Comparison of ENCODE assay signal across 11 cellular contexts in genomic region chr7:74312418-74313021, GRCh38. TPM values are rescaled to one million over a fixed set of nuclear protein-coding genes. Genes with fewer than 3 reads are reported as not detected.
A peak's percentile ranks its signal among the peaks of the same experiment; 100 is the strongest.
DNase-seq lines count a peak whose midpoint lies in the region; ATAC-seq and TF ChIP-seq lines count a peak whose summit lies in the region.
"Had no signal": no experiment of that assay in that cellular context is flagged by ENCODE, and none has a peak within 500 bp of the region (broad histone marks: within the 10 kb centered on the region; RNA-seq: fewer than 3 reads in every experiment).

No MANE protein-coding gene starts in this region.

- peaks cover 14% of the 10 kb centered on the region for H3K4me1 Mint-ChIP-seq in activated CD4-positive, alpha-beta memory T cell treated with anti-CD3 and anti-CD28 coated beads, Interleukin-2, amount 10 ng/mL, durations not matched to agents 7 days and 5 days

- H3K9me3 Mint-ChIP-seq in activated CD4-positive, alpha-beta memory T cell treated with anti-CD3 and anti-CD28 coated beads, Interleukin-2, amount 10 ng/mL, durations not matched to agents 7 days and 5 days = peaks cover 5% of the 10 kb centered on the region
- H3K9me3 Mint-ChIP-seq: activated T-cell treated with anti-CD3 and anti-CD28 coated beads, Interleukin-2, amount 50 U/mL, for 4 hours had no signal

- CTCF ChIA-PET in activated CD4-positive, alpha-beta memory T cell treated with anti-CD3 and anti-CD28 coated beads, Interleukin-2, amount 10 ng/mL, durations not matched to agents 7 days and 5 days (lab: Charles Lee) = no interaction called here

- DNase-seq in ELF-1 (ENCODE audit: low read depth, low spot score) = peak; percentile 21
- peak; percentile 32 for DNase-seq in MM.1S
- peak; percentile 27 for DNase-seq in activated CD4-positive, alpha-beta memory T cell treated with anti-CD3 and anti-CD28 coated beads, Interleukin-2, amount 10 ng/mL, durations not matched to agents 7 days and 5 days
- peak; percentile 84 for DNase-seq in kidney tubule cell (ENCODE audit: low spot score)
- no peak for DNase-seq in activated CD8-positive, alpha-beta memory T cell treated with anti-CD3 and anti-CD28 coated beads, Interleukin-2, amount 50 U/mL, for 48 hours
- DNase-seq: activated T-cell treated with anti-CD3 and anti-CD28 coated beads, Interleukin-2, amount 50 U/mL, for 4 hours; midbrain had no signal

- ATAC-seq in HG02852 (IDR thresholded peaks at IDR 0.05; ENCODE audit: unreplicated experiment) (no peak), GM18498 (IDR thresholded peaks at IDR 0.05; ENCODE audit: unreplicated experiment) (no peak), GM21529 (IDR thresholded peaks at IDR 0.05; ENCODE audit: unreplicated experiment) (no peak)
- ATAC-seq: activated T-cell treated with anti-CD3 and anti-CD28 coated beads, Interleukin-2, amount 50 U/mL, for 4 hours had no signal

- H3K4me2 ChIP-seq in MM.1S (ENCODE audit: low read depth, low read length) = peak overlapping the region; percentile 16; the same call in 1 of the 2 replicates
- H3K4me2 ChIP-seq: hepatocyte had no signal

- no peaks in the 10 kb centered on the region for H3K4me1 ChIP-seq in MM.1S (ENCODE audit: low read length)

- no peak overlapping the region for H3K27ac Mint-ChIP-seq in activated CD4-positive, alpha-beta memory T cell treated with anti-CD3 and anti-CD28 coated beads, Interleukin-2, amount 10 ng/mL, durations not matched to agents 7 days and 5 days

- no peaks in the 10 kb centered on the region for H3K79me2 ChIP-seq in MM.1S (ENCODE audit: low read length)

- no peaks in the 10 kb centered on the region for H3K27me3 ChIP-seq in MM.1S (replicated peaks; ENCODE audit: insufficient read depth, low read length)
- H3K27me3 ChIP-seq: hepatocyte had no signal

- peaks cover 6% of the 10 kb centered on the region for H3K27me3 Mint-ChIP-seq in activated CD4-positive, alpha-beta memory T cell treated with anti-CD3 and anti-CD28 coated beads, Interleukin-2, amount 10 ng/mL, durations not matched to agents 7 days and 5 days

- H3K9me3 ChIP-seq in MM.1S (replicated peaks; ENCODE audit: insufficient read depth, low read length) = no peaks in the 10 kb centered on the region

- peak overlapping the region; percentile 26 for H2AFZ ChIP-seq in MM.1S (ENCODE audit: low read length)
- H2AFZ ChIP-seq: hepatocyte had no signal

- H3K36me3 Mint-ChIP-seq in activated CD4-positive, alpha-beta memory T cell treated with anti-CD3 and anti-CD28 coated beads, Interleukin-2, amount 10 ng/mL, durations not matched to agents 7 days and 5 days (ENCODE audit: low read depth) = peaks cover 6% of the 10 kb centered on the region

- H4K20me1 ChIP-seq in MM.1S (ENCODE audit: insufficient read depth, low read length) = no peaks in the 10 kb centered on the region

- no peak overlapping the region for H3K9ac ChIP-seq in MM.1S (ENCODE audit: low read length)

- no peak overlapping the region for H3K4me3 ChIP-seq in MM.1S (ENCODE audit: low read length)
- H3K4me3 ChIP-seq: hepatocyte had no signal

- H3K9me2 ChIP-seq in MM.1S (replicated peaks; ENCODE audit: insufficient read depth, low read length) = no peaks in the 10 kb centered on the region

- no peak for TF ChIP-seq CTCF in MM.1S (IDR thresholded peaks at IDR 0.05; ENCODE audit: low read length)

- H3K27ac ChIP-seq in MM.1S (ENCODE audit: low read length) = no peak overlapping the region
- H3K27ac ChIP-seq: hepatocyte had no signal

- H3K4me3 Mint-ChIP-seq in activated CD4-positive, alpha-beta memory T cell treated with anti-CD3 and anti-CD28 coated beads, Interleukin-2, amount 10 ng/mL, durations not matched to agents 7 days and 5 days = no peak overlapping the region
- H3K4me3 Mint-ChIP-seq: activated T-cell treated with anti-CD3 and anti-CD28 coated beads, Interleukin-2, amount 50 U/mL, for 4 hours had no signal

- H3F3A ChIP-seq in MM.1S (ENCODE audit: insufficient read depth, low read length) = no peaks in the 10 kb centered on the region

- H3K36me3 ChIP-seq in MM.1S (replicated peaks; ENCODE audit: insufficient read depth, low read length) = no peaks in the 10 kb centered on the region

- POLR2A ChIA-PET in activated CD4-positive, alpha-beta memory T cell treated with anti-CD3 and anti-CD28 coated beads, Interleukin-2, amount 10 ng/mL, durations not matched to agents 7 days and 5 days (lab: Charles Lee) = no interaction called here

RNA-seq across cellular contexts. Expression of gene CLIP2, which starts 23.3 kb away (rescaled TPM):
- total RNA-seq in activated CD4-positive, alpha-beta memory T cell treated with anti-CD3 and anti-CD28 coated beads, Interleukin-2, amount 10 ng/mL, durations not matched to agents 7 days and 5 days = 1 to 10 TPM; 1.6 TPM

RNA-seq across cellular contexts. Expression of gene RFC2, which starts 58.3 kb away (rescaled TPM):
- 10 to 100 TPM; 52.5 to 55.9 TPM for total RNA-seq in activated CD4-positive, alpha-beta memory T cell treated with anti-CD3 and anti-CD28 coated beads, Interleukin-2, amount 10 ng/mL, durations not matched to agents 7 days and 5 days
